ENCODE assay signal across 2 cellular contexts in the genomic region with DNA sequence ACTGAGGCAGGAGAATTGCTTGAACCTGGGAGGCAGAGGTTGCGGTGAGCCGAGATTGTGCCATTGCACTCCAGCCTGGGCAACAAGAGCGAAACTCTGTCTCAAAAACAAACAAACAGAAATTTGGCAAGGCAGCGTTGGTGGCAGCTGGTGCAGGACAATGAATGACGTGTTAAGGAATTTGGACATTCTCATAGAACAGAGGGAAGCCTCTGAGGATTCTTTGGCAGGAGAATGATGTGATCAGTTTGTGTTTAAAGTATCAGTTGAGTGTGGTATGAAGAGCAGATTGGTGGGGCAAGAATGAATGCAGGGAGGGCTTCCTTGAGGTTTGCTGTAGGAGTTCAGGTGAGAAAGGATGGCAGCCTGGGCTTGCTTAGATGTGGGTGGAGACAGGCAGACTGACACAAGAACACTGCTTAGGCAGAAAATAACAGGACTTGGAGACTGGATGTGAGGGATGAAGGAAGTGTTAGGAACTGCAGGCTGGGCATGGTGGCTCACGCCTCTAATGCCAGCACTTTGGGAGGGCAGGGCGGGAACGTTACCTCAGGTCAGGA.
TF ChIP-seq lines count a peak whose summit lies in the region.

No MANE protein-coding gene starts in this region.

TF ChIP-seq in liver, 16 proteins besides CTCF, POLR2A, EP300 and RAD21:
- TF ChIP-seq SP1 (IDR thresholded peaks at IDR 0.05) (peak; percentile 7), FOXA2 (IDR thresholded peaks at IDR 0.05) (no peak), RXRA (IDR thresholded peaks at IDR 0.05) (no peak), HNF4A (conservative IDR thresholded peaks at IDR 0.05) (peak in 1 of 2 donors; percentile 32), FOXA1 (IDR thresholded peaks at IDR 0.05) (no peak), GABPA (IDR thresholded peaks at IDR 0.05 in 1 of 2, conservative IDR thresholded peaks at IDR 0.05 in 1 of 2) (no peak)
- TF ChIP-seq, protein P1, sequence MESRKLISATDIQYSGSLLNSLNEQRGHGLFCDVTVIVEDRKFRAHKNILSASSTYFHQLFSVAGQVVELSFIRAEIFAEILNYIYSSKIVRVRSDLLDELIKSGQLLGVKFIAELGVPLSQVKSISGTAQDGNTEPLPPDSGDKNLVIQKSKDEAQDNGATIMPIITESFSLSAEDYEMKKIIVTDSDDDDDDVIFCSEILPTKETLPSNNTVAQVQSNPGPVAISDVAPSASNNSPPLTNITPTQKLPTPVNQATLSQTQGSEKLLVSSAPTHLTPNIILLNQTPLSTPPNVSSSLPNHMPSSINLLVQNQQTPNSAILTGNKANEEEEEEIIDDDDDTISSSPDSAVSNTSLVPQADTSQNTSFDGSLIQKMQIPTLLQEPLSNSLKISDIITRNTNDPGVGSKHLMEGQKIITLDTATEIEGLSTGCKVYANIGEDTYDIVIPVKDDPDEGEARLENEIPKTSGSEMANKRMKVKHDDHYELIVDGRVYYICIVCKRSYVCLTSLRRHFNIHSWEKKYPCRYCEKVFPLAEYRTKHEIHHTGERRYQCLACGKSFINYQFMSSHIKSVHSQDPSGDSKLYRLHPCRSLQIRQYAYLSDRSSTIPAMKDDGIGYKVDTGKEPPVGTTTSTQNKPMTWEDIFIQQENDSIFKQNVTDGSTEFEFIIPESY (IDR thresholded peaks at IDR 0.05) = no peak

TF ChIP-seq in HepG2, 621 proteins besides CTCF, POLR2A, EP300 and RAD21:
- TF ChIP-seq TEAD3 (CRISPR knock-in tag; optimal IDR thresholded peaks at IDR 0.05; ENCODE audit: borderline replicate concordance) = no peak
- TF ChIP-seq CREM (IDR thresholded peaks at IDR 0.05) = no peak
- no peak for TF ChIP-seq CREM (CRISPR knock-in tag; IDR thresholded peaks at IDR 0.05)
- no peak for TF ChIP-seq MTF1 (CRISPR knock-in tag; IDR thresholded peaks at IDR 0.05)
TF ChIP-seq in HepG2: peak in this region for 0.
